Comparison of ENCODE assay signal across 14 cellular contexts in the genomic region with DNA sequence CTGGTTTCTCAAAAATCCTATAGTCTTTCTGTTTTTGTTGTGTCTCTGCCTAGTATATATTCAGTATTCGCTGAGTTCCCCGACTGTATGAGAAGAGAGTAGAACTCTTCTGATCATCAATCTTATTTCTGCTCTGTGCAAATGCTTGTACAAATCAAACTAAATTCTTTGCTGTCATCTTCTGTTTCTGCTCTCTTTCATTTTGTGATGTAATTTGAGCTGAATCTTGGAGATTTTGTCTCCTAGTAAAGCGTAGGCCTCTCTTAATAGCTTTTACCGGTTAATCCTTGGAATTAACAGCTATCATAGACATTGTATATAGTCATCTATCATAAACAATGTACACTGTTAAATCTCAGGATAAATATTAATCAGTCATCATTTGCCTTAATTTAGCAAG.
A peak's percentile ranks its signal among the peaks of the same experiment; 100 is the strongest.
DNase-seq lines count a peak whose midpoint lies in the region; ATAC-seq and TF ChIP-seq lines count a peak whose summit lies in the region.
"Had no signal": no experiment of that assay in that cellular context is flagged by ENCODE, and none has a peak within 500 bp of the region (broad histone marks: within the 10 kb centered on the region; RNA-seq: fewer than 3 reads in every experiment).

No MANE protein-coding gene starts in this region.

- H3K4me1 ChIP-seq in parathyroid adenoma, result peaks cover 19% of the 10 kb centered on the region
- H3K4me1 ChIP-seq: BE2C, Caco-2 had no signal

- ATAC-seq in SK-N-SH treated with all-trans-retinoic acid at 6 μM for 48 hours (peak; percentile 31; the same call in 2 of the 3 replicates), GM21576 (IDR thresholded peaks at IDR 0.05; ENCODE audit: unreplicated experiment) (no peak), HG03025 (IDR thresholded peaks at IDR 0.05; ENCODE audit: low FRiP score, unreplicated experiment) (no peak)

- H3K27me3 ChIP-seq in parathyroid adenoma (ENCODE audit: control insufficient read depth, insufficient read depth, low read length), result no peaks in the 10 kb centered on the region
- H3K27me3 ChIP-seq: BE2C had no signal

- no peak for DNase-seq in EL
- DNase-seq: ACHN; BE2C; Caco-2; CD4-positive, alpha-beta T cell; DMS153; DMS79; GF-D8; H9 had no signal

- H2AFZ ChIP-seq in parathyroid adenoma, result peak overlapping the region; percentile 17

- H3K27ac ChIP-seq in cingulate gyrus (ENCODE audit: low read depth, low read length) (peak overlapping the region; percentile 41), parathyroid adenoma (peak overlapping the region; percentile 22)

- H3K36me3 ChIP-seq in parathyroid adenoma (ENCODE audit: control insufficient read depth, insufficient read depth, low read length), result no peaks in the 10 kb centered on the region
- H3K36me3 ChIP-seq: BE2C had no signal

- no peaks in the 10 kb centered on the region for H3K9me3 ChIP-seq in parathyroid adenoma (ENCODE audit: control insufficient read depth, low read length)
- H3K9me3 ChIP-seq: BE2C, Caco-2 had no signal

- H3K4me3 ChIP-seq in parathyroid adenoma (ENCODE audit: low read depth, low read length), result no peak overlapping the region

- no peaks in the 10 kb centered on the region for H3K79me2 ChIP-seq in parathyroid adenoma

- TF ChIP-seq CTCF in parathyroid adenoma (IDR thresholded peaks at IDR 0.05), result no peak

- no peak overlapping the region for H3K9ac ChIP-seq in parathyroid adenoma

- H3K4me2 ChIP-seq in parathyroid adenoma (ENCODE audit: low read length), result no peak overlapping the region

TF ChIP-seq in SK-N-SH treated with all-trans-retinoic acid at 6 μM for 48 hours, 23 proteins besides CTCF, POLR2A, EP300 and RAD21:
- TF ChIP-seq PATZ1 (CRISPR knock-in tag; IDR thresholded peaks at IDR 0.05; ENCODE audit: borderline replicate concordance), result no peak
- TF ChIP-seq BACH2 (CRISPR knock-in tag; IDR thresholded peaks at IDR 0.05; ENCODE audit: borderline replicate concordance), result no peak
- no peak for TF ChIP-seq TCF4 (CRISPR knock-in tag; IDR thresholded peaks at IDR 0.05; ENCODE audit: borderline replicate concordance)
- no peak for TF ChIP-seq ZC3H10 (CRISPR knock-in tag; IDR thresholded peaks at IDR 0.05)
- peak; percentile 92 for TF ChIP-seq ISL1 (CRISPR knock-in tag; IDR thresholded peaks at IDR 0.05)
- TF ChIP-seq ZNF565 (CRISPR knock-in tag; conservative IDR thresholded peaks at IDR 0.05; ENCODE audit: low read depth), result no peak
- TF ChIP-seq PPARA (CRISPR knock-in tag; IDR thresholded peaks at IDR 0.05; ENCODE audit: borderline replicate concordance), result no peak
- no peak for TF ChIP-seq CREB5 (CRISPR knock-in tag; IDR thresholded peaks at IDR 0.05; ENCODE audit: low read depth)
